ENCODE assay signal across 22 cellular contexts in the genomic region with DNA sequence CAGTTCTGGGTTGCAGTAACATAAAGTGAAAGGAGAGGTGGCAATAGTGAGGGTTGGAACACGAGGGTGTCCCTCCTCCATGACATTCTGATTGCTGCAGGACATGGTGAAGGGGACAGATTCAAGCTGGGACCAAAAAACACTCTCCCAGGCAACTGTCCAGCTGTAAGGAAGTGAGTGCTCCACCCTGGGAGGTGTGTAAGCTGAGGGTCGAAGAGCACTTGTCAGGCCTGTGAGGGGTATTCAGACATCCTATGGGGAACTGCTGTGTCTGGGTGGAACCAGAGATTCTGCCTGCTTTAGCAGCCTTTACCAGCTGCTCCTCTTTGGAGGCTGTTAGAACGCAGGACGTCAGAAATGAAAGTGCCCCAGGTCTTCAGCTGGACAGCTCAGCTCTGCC.
"Had no signal": no experiment of that assay in that cellular context is flagged by ENCODE, and none has a peak within 500 bp of the region (broad histone marks: within the 10 kb centered on the region; RNA-seq: fewer than 3 reads in every experiment).

No MANE protein-coding gene starts in this region.

- ATAC-seq: activated CD8-positive, alpha-beta memory T cell treated with anti-CD3 and anti-CD28 coated beads, Interleukin-2, amount 10 ng/mL, durations not matched to agents 7 days and 5 days; body of pancreas; T-cell had no signal

- DNase-seq: activated B cell treated with CpG ODN at 0.5 μM for 24 hours; activated CD4-positive, alpha-beta T cell treated with anti-CD3 and anti-CD28 coated beads for 1 hour; activated CD4-positive, alpha-beta T cell treated with anti-CD3 and anti-CD28 coated beads, Interleukin-2, amount 10 ng/mL, durations not matched to agents 24 days and 14 days; activated CD4-positive, alpha-beta T cell treated with anti-CD3 and anti-CD28 coated beads, Interleukin-2, amount 50 U/mL, for 48 hours; activated CD8-positive, alpha-beta memory T cell treated with anti-CD3 and anti-CD28 coated beads, Interleukin-2, amount 10 ng/mL, durations not matched to agents 7 days and 5 days; activated effector memory CD4-positive, alpha-beta T cell treated with Interleukin-2 at 50 U/mL for 16 hours; activated naive CD4-positive, alpha-beta T cell; activated T-cell treated with anti-CD3 and anti-CD28 coated beads, Interleukin-2, amount 50 U/mL, for 24 hours; body of pancreas; central memory CD4-positive, alpha-beta T cell; NCI-H1048; NCI-H1417; NCI-H1930; NCI-H345; NCI-H510A; NCI-H526 treated with DMSO at 0.1 percent for 48 hours; T-cell; T-helper 2 cell; T1000 had no signal

- FAIRE-seq: bronchial epithelial cell, TTC549 had no signal

- H3K27me3 ChIP-seq: body of pancreas had no signal

- H3K4me1 ChIP-seq: body of pancreas had no signal

- H3K27ac ChIP-seq: body of pancreas, SK-N-MC had no signal

- H3K9me3 ChIP-seq: body of pancreas had no signal

- H3K4me3 ChIP-seq: body of pancreas, SK-N-MC had no signal
